In genomic region chr12:20455001-20455706, GRCh38 we compare ENCODE assay signal across 17 cellular contexts.
"Had no signal": no experiment of that assay in that cellular context is flagged by ENCODE, and none has a peak within 500 bp of the region (broad histone marks: within the 10 kb centered on the region; RNA-seq: fewer than 3 reads in every experiment).

No MANE protein-coding gene starts in this region.

- H3K27me3 ChIP-seq: right lobe of liver, spleen, transverse colon had no signal

- DNase-seq: activated CD4-positive, alpha-beta memory T cell treated with anti-CD3 and anti-CD28 coated beads for 36 hours; activated CD4-positive, alpha-beta T cell treated with anti-CD3 and anti-CD28 coated beads for 1 hour; activated effector memory CD4-positive, alpha-beta T cell treated with anti-CD3 and anti-CD28 coated beads, Interleukin-2, amount 50 U/mL, for 16 hours; activated T-cell treated with anti-CD3 and anti-CD28 coated beads, Interleukin-2, amount 50 U/mL, for 4 hours; dermis blood vessel endothelial cell; naive B cell; right lobe of liver; spleen; stimulated activated CD4-positive, alpha-beta T cell treated with anti-CD3 and anti-CD28 coated beads, Interleukin-1b, Interleukin-23, amount 100 ng/mL, for 48 hours; SW 1271; transverse colon had no signal

- H3K9me3 ChIP-seq: prostate gland, right lobe of liver, spleen, transverse colon had no signal

- H3K27ac Mint-ChIP-seq: activated CD4-positive, alpha-beta memory T cell treated with anti-CD3 and anti-CD28 coated beads for 36 hours; activated naive CD8-positive, alpha-beta T cell; naive B cell; stimulated activated memory B cell treated with anti-CD40 and anti-IgM and Interleukin-4, amounts not matched to agents 10 μg/mL and 1 μg/mL and 100 μg/mL, for 72 hours; T-helper 2 cell treated with Interferon-gamma antibody and Interleukin-4, amounts not matched to agents 5 μg/mL and 100 μg/mL, for 36 hours had no signal

- H3K4me3 ChIP-seq: lung, prostate gland, right lobe of liver, spleen, transverse colon had no signal

- H3K27ac ChIP-seq: prostate gland, right lobe of liver, spleen, transverse colon had no signal

- H3K4me1 ChIP-seq: prostate gland, right lobe of liver, spleen had no signal

- H3K27me3 Mint-ChIP-seq: central memory CD8-positive, alpha-beta T cell; stimulated activated memory B cell treated with anti-CD40 and anti-IgM and Interleukin-4, amounts not matched to agents 10 μg/mL and 1 μg/mL and 100 μg/mL, for 72 hours had no signal

- H3K4me3 Mint-ChIP-seq: activated CD4-positive, alpha-beta memory T cell treated with anti-CD3 and anti-CD28 coated beads for 36 hours; activated naive CD8-positive, alpha-beta T cell; activated T-cell treated with anti-CD3 and anti-CD28 coated beads, Interleukin-2, amount 50 U/mL, for 4 hours; central memory CD8-positive, alpha-beta T cell; naive B cell; stimulated activated memory B cell treated with anti-CD40 and anti-IgM and Interleukin-4, amounts not matched to agents 10 μg/mL and 1 μg/mL and 100 μg/mL, for 72 hours; T-helper 2 cell treated with Interferon-gamma antibody and Interleukin-4, amounts not matched to agents 5 μg/mL and 100 μg/mL, for 36 hours had no signal

- H3K4me1 Mint-ChIP-seq: central memory CD8-positive, alpha-beta T cell; naive B cell; stimulated activated memory B cell treated with anti-CD40 and anti-IgM and Interleukin-4, amounts not matched to agents 10 μg/mL and 1 μg/mL and 100 μg/mL, for 72 hours had no signal

- H3K9me3 Mint-ChIP-seq: activated CD4-positive, alpha-beta memory T cell treated with anti-CD3 and anti-CD28 coated beads for 36 hours; activated T-cell treated with anti-CD3 and anti-CD28 coated beads, Interleukin-2, amount 50 U/mL, for 4 hours; central memory CD8-positive, alpha-beta T cell; stimulated activated memory B cell treated with anti-CD40 and anti-IgM and Interleukin-4, amounts not matched to agents 10 μg/mL and 1 μg/mL and 100 μg/mL, for 72 hours; T-helper 2 cell treated with Interferon-gamma antibody and Interleukin-4, amounts not matched to agents 5 μg/mL and 100 μg/mL, for 36 hours had no signal

- H3K36me3 Mint-ChIP-seq: activated CD4-positive, alpha-beta memory T cell treated with anti-CD3 and anti-CD28 coated beads for 36 hours; activated naive CD8-positive, alpha-beta T cell; naive B cell; stimulated activated memory B cell treated with anti-CD40 and anti-IgM and Interleukin-4, amounts not matched to agents 10 μg/mL and 1 μg/mL and 100 μg/mL, for 72 hours had no signal

- H3K36me3 ChIP-seq: prostate gland, right lobe of liver, spleen, transverse colon had no signal
